ENCODE assay signal across 1 cellular context in genomic region chr17:59154721-59155438, GRCh38.
TF ChIP-seq lines count a peak whose summit lies in the region.

A gene with protein sequence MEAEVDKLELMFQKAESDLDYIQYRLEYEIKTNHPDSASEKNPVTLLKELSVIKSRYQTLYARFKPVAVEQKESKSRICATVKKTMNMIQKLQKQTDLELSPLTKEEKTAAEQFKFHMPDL (minus strand): TSS chr17:59155186. CDS start chr17:59155163, 23 bp downstream.

TF ChIP-seq in HepG2, 621 proteins besides CTCF, POLR2A, EP300 and RAD21 (continued from another document and continues in another):
- TF ChIP-seq NFAT5 (CRISPR knock-in tag; IDR thresholded peaks at IDR 0.05) (no peak), MED8 (CRISPR knock-in tag; IDR thresholded peaks at IDR 0.05; ENCODE audit: insufficient replicate concordance) (peak; percentile 21), KDM5B (CRISPR knock-in tag; IDR thresholded peaks at IDR 0.05; ENCODE audit: borderline replicate concordance) (peak; percentile 69; the same call in 1 of the 2 replicates), KDM5A (IDR thresholded peaks at IDR 0.05; ENCODE audit: borderline replicate concordance, low read length) (peak; percentile 89), PTBP1 (IDR thresholded peaks at IDR 0.05; ENCODE audit: low read depth, low read length, poor library complexity, severe bottlenecking) (no peak), RARA (CRISPR knock-in tag; IDR thresholded peaks at IDR 0.05) (no peak), SP4 (CRISPR knock-in tag; IDR thresholded peaks at IDR 0.05) (peak; percentile 99), HNF4G (IDR thresholded peaks at IDR 0.05; ENCODE audit: borderline replicate concordance, low read depth, low read length) (no peak), HNF4G (CRISPR knock-in tag; IDR thresholded peaks at IDR 0.05; ENCODE audit: borderline replicate concordance, low read depth) (no peak), DMAP1 (CRISPR knock-in tag; IDR thresholded peaks at IDR 0.05) (peak; percentile 71), RFX3 (CRISPR knock-in tag; IDR thresholded peaks at IDR 0.05) (no peak), SETDB1 (CRISPR knock-in tag; IDR thresholded peaks at IDR 0.05; ENCODE audit: borderline replicate concordance) (no peak), EHMT2 (IDR thresholded peaks at IDR 0.05; ENCODE audit: borderline replicate concordance, low read depth, low read length) (peak; percentile 37; the same call in 1 of the 2 replicates), MBNL3 (CRISPR knock-in tag; conservative IDR thresholded peaks at IDR 0.05) (no peak), THRA (CRISPR knock-in tag; IDR thresholded peaks at IDR 0.05; ENCODE audit: borderline replicate concordance) (peak; percentile 18; the same call in 1 of the 2 replicates), ZMYM3 (CRISPR knock-in tag; IDR thresholded peaks at IDR 0.05) (no peak), ZSCAN12 (CRISPR knock-in tag; IDR thresholded peaks at IDR 0.05) (no peak), KLF13 (CRISPR knock-in tag; IDR thresholded peaks at IDR 0.05) (no peak), GTF3A (CRISPR knock-in tag; conservative IDR thresholded peaks at IDR 0.05) (no peak), HOXA3 (CRISPR knock-in tag; IDR thresholded peaks at IDR 0.05) (peak; percentile 96), RFX5 (IDR thresholded peaks at IDR 0.05; ENCODE audit: low read depth, low read length) (peak; percentile 83; the same call in 1 of the 2 replicates), ZNF766 (CRISPR knock-in tag; IDR thresholded peaks at IDR 0.05; ENCODE audit: borderline replicate concordance) (no peak), ZNF446 (CRISPR knock-in tag; IDR thresholded peaks at IDR 0.05) (peak; percentile 64; the same call in 1 of the 2 replicates), NCOA2 (CRISPR knock-in tag; IDR thresholded peaks at IDR 0.05) (peak; percentile 40; the same call in 1 of the 2 replicates), ZNF501 (CRISPR knock-in tag; IDR thresholded peaks at IDR 0.05) (peak; percentile 42; the same call in 1 of the 2 replicates), ZNF557 (CRISPR knock-in tag; IDR thresholded peaks at IDR 0.05) (no peak), ZBTB1 (CRISPR knock-in tag; IDR thresholded peaks at IDR 0.05; ENCODE audit: borderline replicate concordance) (no peak), HOXD1 (CRISPR knock-in tag; IDR thresholded peaks at IDR 0.05) (no peak), AGO1 (IDR thresholded peaks at IDR 0.05; ENCODE audit: low read depth, low read length, poor library complexity, severe bottlenecking) (no peak), ELF1 (CRISPR knock-in tag; IDR thresholded peaks at IDR 0.05) (peak; percentile 42), WIZ (CRISPR knock-in tag; IDR thresholded peaks at IDR 0.05) (peak; percentile 45; the same call in 1 of the 2 replicates), HMG20B (CRISPR knock-in tag; conservative IDR thresholded peaks at IDR 0.05) (no peak; the same call in 1 of the 2 replicates), CBX2 (IDR thresholded peaks at IDR 0.05; ENCODE audit: low read depth, low read length) (no peak), CBX2 (CRISPR knock-in tag; IDR thresholded peaks at IDR 0.05; ENCODE audit: low read depth) (no peak), ZFP37 (CRISPR knock-in tag; IDR thresholded peaks at IDR 0.05; ENCODE audit: borderline replicate concordance) (no peak), NBN (conservative IDR thresholded peaks at IDR 0.05) (no peak), ERF (CRISPR knock-in tag; IDR thresholded peaks at IDR 0.05) (peak; percentile 53; the same call in 1 of the 2 replicates), MLLT10 (CRISPR knock-in tag; IDR thresholded peaks at IDR 0.05) (no peak), ZIK1 (CRISPR knock-in tag; IDR thresholded peaks at IDR 0.05; ENCODE audit: borderline replicate concordance, low read depth) (no peak; the same call in 1 of the 2 replicates)
- TF ChIP-seq, protein P1, sequence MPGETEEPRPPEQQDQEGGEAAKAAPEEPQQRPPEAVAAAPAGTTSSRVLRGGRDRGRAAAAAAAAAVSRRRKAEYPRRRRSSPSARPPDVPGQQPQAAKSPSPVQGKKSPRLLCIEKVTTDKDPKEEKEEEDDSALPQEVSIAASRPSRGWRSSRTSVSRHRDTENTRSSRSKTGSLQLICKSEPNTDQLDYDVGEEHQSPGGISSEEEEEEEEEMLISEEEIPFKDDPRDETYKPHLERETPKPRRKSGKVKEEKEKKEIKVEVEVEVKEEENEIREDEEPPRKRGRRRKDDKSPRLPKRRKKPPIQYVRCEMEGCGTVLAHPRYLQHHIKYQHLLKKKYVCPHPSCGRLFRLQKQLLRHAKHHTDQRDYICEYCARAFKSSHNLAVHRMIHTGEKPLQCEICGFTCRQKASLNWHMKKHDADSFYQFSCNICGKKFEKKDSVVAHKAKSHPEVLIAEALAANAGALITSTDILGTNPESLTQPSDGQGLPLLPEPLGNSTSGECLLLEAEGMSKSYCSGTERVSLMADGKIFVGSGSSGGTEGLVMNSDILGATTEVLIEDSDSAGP (CRISPR knock-in tag; IDR thresholded peaks at IDR 0.05; ENCODE audit: borderline replicate concordance): peak; percentile 69; the same call in 1 of the 2 replicates
- TF ChIP-seq, protein P2, sequence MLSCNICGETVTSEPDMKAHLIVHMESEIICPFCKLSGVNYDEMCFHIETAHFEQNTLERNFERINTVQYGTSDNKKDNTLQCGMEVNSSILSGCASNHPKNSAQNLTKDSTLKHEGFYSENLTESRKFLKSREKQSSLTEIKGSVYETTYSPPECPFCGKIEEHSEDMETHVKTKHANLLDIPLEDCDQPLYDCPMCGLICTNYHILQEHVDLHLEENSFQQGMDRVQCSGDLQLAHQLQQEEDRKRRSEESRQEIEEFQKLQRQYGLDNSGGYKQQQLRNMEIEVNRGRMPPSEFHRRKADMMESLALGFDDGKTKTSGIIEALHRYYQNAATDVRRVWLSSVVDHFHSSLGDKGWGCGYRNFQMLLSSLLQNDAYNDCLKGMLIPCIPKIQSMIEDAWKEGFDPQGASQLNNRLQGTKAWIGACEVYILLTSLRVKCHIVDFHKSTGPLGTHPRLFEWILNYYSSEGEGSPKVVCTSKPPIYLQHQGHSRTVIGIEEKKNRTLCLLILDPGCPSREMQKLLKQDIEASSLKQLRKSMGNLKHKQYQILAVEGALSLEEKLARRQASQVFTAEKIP (CRISPR knock-in tag; IDR thresholded peaks at IDR 0.05; ENCODE audit: borderline replicate concordance): no peak
- TF ChIP-seq, protein P3, sequence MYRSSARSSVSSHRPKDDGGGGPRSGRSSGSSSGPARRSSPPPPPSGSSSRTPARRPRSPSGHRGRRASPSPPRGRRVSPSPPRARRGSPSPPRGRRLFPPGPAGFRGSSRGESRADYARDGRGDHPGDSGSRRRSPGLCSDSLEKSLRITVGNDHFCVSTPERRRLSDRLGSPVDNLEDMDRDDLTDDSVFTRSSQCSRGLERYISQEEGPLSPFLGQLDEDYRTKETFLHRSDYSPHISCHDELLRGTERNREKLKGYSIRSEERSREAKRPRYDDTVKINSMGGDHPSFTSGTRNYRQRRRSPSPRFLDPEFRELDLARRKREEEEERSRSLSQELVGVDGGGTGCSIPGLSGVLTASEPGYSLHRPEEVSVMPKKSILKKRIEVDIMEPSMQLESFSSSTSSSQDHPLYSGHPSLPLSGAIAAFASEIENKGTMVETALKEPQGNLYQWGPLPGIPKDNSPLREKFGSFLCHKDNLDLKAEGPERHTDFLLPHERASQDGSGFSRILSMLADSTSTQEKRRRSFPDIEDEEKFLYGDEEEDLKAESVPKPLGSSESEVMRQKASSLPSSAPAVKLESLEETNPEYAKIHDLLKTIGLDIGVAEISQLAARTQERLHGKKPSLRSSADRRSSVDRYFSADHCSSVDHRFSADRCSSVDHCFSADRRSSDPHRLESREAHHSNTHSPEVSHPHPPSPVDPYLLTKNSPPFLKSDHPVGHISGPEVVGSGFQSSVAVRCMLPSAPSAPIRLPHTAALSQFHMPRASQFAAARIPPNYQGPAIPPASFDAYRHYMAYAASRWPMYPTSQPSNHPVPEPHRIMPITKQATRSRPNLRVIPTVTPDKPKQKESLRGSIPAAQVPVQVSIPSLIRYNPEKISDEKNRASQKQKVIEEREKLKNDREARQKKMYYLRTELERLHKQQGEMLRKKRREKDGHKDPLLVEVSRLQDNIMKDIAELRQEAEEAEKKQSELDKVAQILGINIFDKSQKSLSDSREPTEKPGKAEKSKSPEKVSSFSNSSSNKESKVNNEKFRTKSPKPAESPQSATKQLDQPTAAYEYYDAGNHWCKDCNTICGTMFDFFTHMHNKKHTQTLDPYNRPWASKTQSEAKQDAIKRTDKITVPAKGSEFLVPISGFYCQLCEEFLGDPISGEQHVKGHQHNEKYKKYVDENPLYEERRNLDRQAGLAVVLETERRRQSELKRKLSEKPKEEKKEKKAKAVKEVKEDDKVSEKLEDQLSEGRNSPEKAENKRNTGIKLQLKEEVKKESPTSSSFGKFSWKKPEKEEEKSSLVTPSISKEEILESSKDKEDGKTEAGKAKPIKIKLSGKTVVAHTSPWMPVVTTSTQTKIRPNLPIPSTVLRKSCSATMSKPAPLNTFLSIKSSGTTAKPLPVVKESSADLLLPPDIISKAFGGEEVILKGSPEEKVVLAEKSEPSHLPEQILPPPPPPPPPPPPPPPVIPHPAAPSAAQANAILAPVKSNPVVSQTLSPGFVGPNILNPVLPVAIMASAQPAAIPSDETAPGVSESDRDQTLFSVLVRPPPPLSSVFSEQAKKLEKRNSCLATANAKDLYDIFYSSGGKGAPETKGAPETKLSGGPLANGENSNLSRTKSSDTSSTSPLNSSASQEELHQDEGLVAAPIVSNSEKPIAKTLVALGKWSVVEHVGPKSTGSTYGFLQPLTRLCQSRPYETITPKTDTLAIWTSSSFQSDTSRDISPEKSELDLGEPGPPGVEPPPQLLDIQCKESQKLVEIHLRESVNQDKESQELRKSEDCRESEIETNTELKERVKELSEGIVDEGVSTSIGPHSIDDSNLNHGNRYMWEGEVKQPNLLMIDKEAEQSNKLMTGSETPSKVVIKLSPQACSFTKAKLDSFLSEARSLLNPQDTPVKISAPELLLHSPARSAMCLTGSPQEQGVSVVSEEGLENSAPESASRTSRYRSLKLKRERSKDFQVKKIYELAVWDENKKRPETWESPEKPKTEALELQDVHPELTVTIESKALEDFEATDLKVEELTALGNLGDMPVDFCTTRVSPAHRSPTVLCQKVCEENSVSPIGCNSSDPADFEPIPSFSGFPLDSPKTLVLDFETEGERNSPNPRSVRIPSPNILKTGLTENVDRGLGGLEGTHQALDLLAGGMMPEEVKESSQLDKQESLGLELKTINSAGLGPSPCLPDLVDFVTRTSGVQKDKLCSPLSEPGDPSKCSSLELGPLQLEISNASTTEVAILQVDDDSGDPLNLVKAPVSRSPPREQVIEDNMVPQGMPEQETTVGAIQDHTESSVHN (CRISPR knock-in tag; IDR thresholded peaks at IDR 0.05): no peak
- TF ChIP-seq, protein P4, sequence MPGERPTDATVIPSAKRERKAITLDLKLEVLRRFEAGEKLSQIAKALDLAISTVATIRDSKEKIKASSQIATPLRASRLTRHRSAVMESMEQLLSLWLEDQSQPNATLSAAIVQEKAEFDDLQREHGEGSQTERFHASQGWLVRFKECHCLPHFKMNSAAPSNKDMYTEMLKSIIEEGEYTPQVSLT (CRISPR knock-in tag; IDR thresholded peaks at IDR 0.05; ENCODE audit: borderline replicate concordance, low read depth): no peak
